14 cellular contexts compared by ENCODE assay signal in the genomic region with DNA sequence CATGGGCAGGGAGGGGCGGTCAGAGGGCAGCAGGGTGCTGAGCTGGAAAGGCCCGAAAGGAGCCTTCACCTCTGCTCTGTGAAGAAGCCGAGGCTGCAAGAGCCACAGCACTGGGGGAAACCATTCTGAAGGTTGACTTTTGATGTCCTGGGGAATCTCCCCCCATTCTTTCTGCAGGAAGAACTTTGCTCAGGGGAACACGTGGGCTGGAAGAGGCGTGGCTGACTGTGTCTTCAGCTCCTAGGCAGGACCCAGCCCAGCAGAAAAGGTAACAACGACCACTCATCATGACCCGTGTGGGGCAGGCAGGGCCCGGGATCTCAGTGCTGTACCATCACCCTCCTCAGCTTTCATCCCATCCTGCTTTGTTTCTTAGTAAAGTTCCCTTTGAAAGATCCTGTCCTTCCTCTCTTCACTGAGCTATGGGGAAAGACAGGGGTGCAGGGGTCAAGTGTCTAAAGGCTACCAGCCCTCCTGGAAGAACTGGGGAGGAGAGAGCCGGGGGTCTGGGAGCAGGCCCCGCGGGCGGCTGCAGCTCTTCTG.
DNase-seq lines count a peak whose midpoint lies in the region; ATAC-seq and TF ChIP-seq lines count a peak whose summit lies in the region.
"Had no signal": no experiment of that assay in that cellular context is flagged by ENCODE, and none has a peak within 500 bp of the region (broad histone marks: within the 10 kb centered on the region; RNA-seq: fewer than 3 reads in every experiment).

No MANE protein-coding gene starts in this region.

- peaks cover 47% of the 10 kb centered on the region for H3K27me3 ChIP-seq in H7 (ENCODE audit: control insufficient read depth, insufficient read depth, low read length)
- H3K27me3 ChIP-seq in RWPE2 (ENCODE audit: insufficient read depth, poor library complexity, severe bottlenecking) = peaks cover 4% of the 10 kb centered on the region
- H3K27me3 ChIP-seq in iPS-18a (ENCODE audit: control insufficient read depth, insufficient read depth, low read length) = peaks cover 42% of the 10 kb centered on the region
- H3K27me3 ChIP-seq in parathyroid adenoma (ENCODE audit: control insufficient read depth, insufficient read depth, low read length) = no peaks in the 10 kb centered on the region

- H3K9ac ChIP-seq in iPS-18a (ENCODE audit: low read length) (no peak overlapping the region), parathyroid adenoma (peak overlapping the region; percentile 46)

- H3K27ac ChIP-seq in RWPE2 (ENCODE audit: poor library complexity, severe bottlenecking) (no peak overlapping the region), iPS-18a (ENCODE audit: low read length) (no peak overlapping the region), parathyroid adenoma (peak overlapping the region; percentile 22)

- DNase-seq in H7 = peak; percentile 59
- DNase-seq in RWPE2 (ENCODE audit: low spot score) = peak; percentile 11
- DNase-seq in NCI-H1105 (lab: John Stamatoyannopoulos, UW) = no peak
- DNase-seq in left lobe of liver (ENCODE audit: low spot score) = no peak
- no peak for DNase-seq in RPMI8226
- DNase-seq: aorta; CD8-positive, alpha-beta memory T cell; NCI-H446 treated with DMSO at 0.1 percent for 48 hours had no signal

- H3K36me3 ChIP-seq in H7 (replicated peaks; ENCODE audit: control insufficient read depth, insufficient read depth, low read length) = no peaks in the 10 kb centered on the region
- H3K36me3 ChIP-seq in RWPE2 (ENCODE audit: low read depth) = no peaks in the 10 kb centered on the region
- H3K36me3 ChIP-seq in iPS-18a (ENCODE audit: control insufficient read depth, low read depth, low read length) = no peaks in the 10 kb centered on the region
- H3K36me3 ChIP-seq in parathyroid adenoma (ENCODE audit: control insufficient read depth, insufficient read depth, low read length) = no peaks in the 10 kb centered on the region

- H3K79me2 ChIP-seq in parathyroid adenoma = no peaks in the 10 kb centered on the region

- peak overlapping the region; percentile 99 for H2AFZ ChIP-seq in parathyroid adenoma

- no peaks in the 10 kb centered on the region for H3K9me3 ChIP-seq in RWPE2 (ENCODE audit: severe bottlenecking)
- H3K9me3 ChIP-seq in iPS-18a (ENCODE audit: control insufficient read depth, low read depth, low read length) = no peaks in the 10 kb centered on the region
- H3K9me3 ChIP-seq in parathyroid adenoma (ENCODE audit: control insufficient read depth, low read length) = no peaks in the 10 kb centered on the region

- ATAC-seq in RWPE2 (ENCODE audit: low read depth) (no peak), HG02884 (IDR thresholded peaks at IDR 0.05; ENCODE audit: unreplicated experiment) (no peak), left lobe of liver (no peak)
- ATAC-seq: activated CD4-positive, alpha-beta T cell treated with anti-CD3 and anti-CD28 coated beads for 36 hours; HCT116; sciatic nerve had no signal

- TF ChIP-seq CTCF in RWPE2 (IDR thresholded peaks at IDR 0.05; ENCODE audit: poor library complexity, severe bottlenecking) (no peak), parathyroid adenoma (IDR thresholded peaks at IDR 0.05) (no peak)

- no peaks in the 10 kb centered on the region for H3K4me1 ChIP-seq in RWPE2 (ENCODE audit: insufficient read depth, poor library complexity, severe bottlenecking)
- no peaks in the 10 kb centered on the region for H3K4me1 ChIP-seq in iPS-18a (ENCODE audit: control insufficient read depth, low read depth, low read length)
- H3K4me1 ChIP-seq in parathyroid adenoma = peaks cover 6% of the 10 kb centered on the region

- H3K4me3 ChIP-seq in H7 (ENCODE audit: insufficient read depth, low read depth, low read length) = peak overlapping the region; percentile 61
- no peak overlapping the region for H3K4me3 ChIP-seq in RWPE2 (ENCODE audit: severe bottlenecking)
- H3K4me3 ChIP-seq in iPS-18a (ENCODE audit: low read length) = peak overlapping the region; percentile 60
- H3K4me3 ChIP-seq in parathyroid adenoma (ENCODE audit: low read depth, low read length) = no peak overlapping the region

- H3K4me2 ChIP-seq in parathyroid adenoma (ENCODE audit: low read length) = no peak overlapping the region

Comparison
In these comparisons a context has a peak if more than half of its experiments do, and no peak if none do; other contexts are left out.
1. DNase-seq: peak in H7 (single experiment) and RWPE2 (single experiment); none in NCI-H1105 (single experiment), left lobe of liver (single experiment) and RPMI8226 (single experiment).
2. H3K4me3 ChIP-seq: peak in H7 (single experiment) and iPS-18a (single experiment); none in RWPE2 (single experiment) and parathyroid adenoma (single experiment).